8 cellular contexts compared by ENCODE assay signal in the genomic region with DNA sequence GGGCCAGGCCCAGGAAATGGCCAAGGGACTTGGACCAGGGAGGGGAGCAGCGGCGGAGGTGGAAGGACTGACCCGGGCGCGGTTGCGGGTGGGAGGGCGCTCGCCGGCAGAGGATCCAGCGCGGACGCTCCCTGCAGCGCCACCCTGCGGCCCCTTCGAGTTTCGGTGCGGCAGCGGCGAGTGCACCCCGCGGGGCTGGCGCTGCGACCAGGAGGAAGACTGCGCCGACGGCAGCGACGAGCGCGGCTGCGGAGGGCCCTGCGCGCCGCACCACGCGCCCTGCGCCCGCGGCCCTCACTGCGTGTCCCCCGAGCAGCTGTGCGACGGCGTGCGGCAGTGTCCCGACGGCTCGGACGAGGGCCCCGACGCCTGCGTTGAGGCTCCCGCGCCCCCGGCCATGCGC. TPM values are rescaled to one million over a fixed set of nuclear protein-coding genes. Genes with fewer than 3 reads are reported as not detected.
A peak's percentile ranks its signal among the peaks of the same experiment; 100 is the strongest.
DNase-seq lines count a peak whose midpoint lies in the region; ATAC-seq and TF ChIP-seq lines count a peak whose summit lies in the region.

No MANE protein-coding gene starts in this region.

- peaks cover 49% of the 10 kb centered on the region for H3K27me3 ChIP-seq in foreskin keratinocyte

- H3K4me1 ChIP-seq in foreskin keratinocyte = no peaks in the 10 kb centered on the region

- ATAC-seq in GM18868 (IDR thresholded peaks at IDR 0.05; ENCODE audit: unreplicated experiment) (peak; percentile 58), foreskin keratinocyte (peak; percentile 55), omental fat pad (ENCODE audit: low FRiP score) (no peak), GM21529 (IDR thresholded peaks at IDR 0.05; ENCODE audit: unreplicated experiment) (no peak), GM21367 (IDR thresholded peaks at IDR 0.05; ENCODE audit: unreplicated experiment) (no peak)

- H3K27ac ChIP-seq in foreskin keratinocyte = no peak overlapping the region

- TF ChIP-seq CTCF in foreskin keratinocyte (conservative IDR thresholded peaks at IDR 0.05) = peak; percentile 68
- TF ChIP-seq CTCF in omental fat pad (IDR thresholded peaks at IDR 0.05) = no peak

- peak; percentile 52 to 58 for DNase-seq in activated CD4-positive, alpha-beta T cell treated with anti-CD3 and anti-CD28 coated beads, Interleukin-2, amount 50 U/mL, for 48 hours
- no peak for DNase-seq in foreskin keratinocyte
- peak; percentile 71 for DNase-seq in retina
- no peak for DNase-seq in omental fat pad (ENCODE audit: low spot score)
- no peak for DNase-seq in effector CD4-positive, alpha-beta T cell

RNA-seq across cellular contexts. Expression of gene ZNF467, which starts 16.8 kb away (rescaled TPM):
- 0.35 and 0.48 TPM in 2 replicates for total RNA-seq in foreskin keratinocyte
- polyA plus RNA-seq in foreskin keratinocyte = 0.48 and 0.66 TPM in 2 replicates
- 10 to 100 TPM in 1 of 4 donors, 1 to 10 TPM in 3; 4.2 to 15.8 (median 7.0) TPM for total RNA-seq in omental fat pad

RNA-seq across cellular contexts. Expression of gene ZNF862, which starts 48.0 kb away (rescaled TPM):
- total RNA-seq in foreskin keratinocyte (3.7 and 5.1 TPM in 2 replicates), omental fat pad (10 to 100 TPM in 2 of 4 donors, 1 to 10 TPM in 2; 4.4 to 20.6 (median 10.4) TPM)
- 1.2 and 1.7 TPM in 2 replicates for polyA plus RNA-seq in foreskin keratinocyte

Comparison
In these comparisons a context has a peak if more than half of its experiments do, and no peak if none do; other contexts are left out.
1. ATAC-seq: peak in GM18868 (single experiment) and foreskin keratinocyte (single experiment); none in omental fat pad (single experiment), GM21529 (single experiment) and GM21367 (single experiment).
2. DNase-seq: peak in activated CD4-positive, alpha-beta T cell treated with anti-CD3 and anti-CD28 coated beads, Interleukin-2, amount 50 U/mL, for 48 hours (2 of 2) and retina (single experiment); none in foreskin keratinocyte (0 of 2), omental fat pad (single experiment) and effector CD4-positive, alpha-beta T cell (single experiment).